In the genomic region with DNA sequence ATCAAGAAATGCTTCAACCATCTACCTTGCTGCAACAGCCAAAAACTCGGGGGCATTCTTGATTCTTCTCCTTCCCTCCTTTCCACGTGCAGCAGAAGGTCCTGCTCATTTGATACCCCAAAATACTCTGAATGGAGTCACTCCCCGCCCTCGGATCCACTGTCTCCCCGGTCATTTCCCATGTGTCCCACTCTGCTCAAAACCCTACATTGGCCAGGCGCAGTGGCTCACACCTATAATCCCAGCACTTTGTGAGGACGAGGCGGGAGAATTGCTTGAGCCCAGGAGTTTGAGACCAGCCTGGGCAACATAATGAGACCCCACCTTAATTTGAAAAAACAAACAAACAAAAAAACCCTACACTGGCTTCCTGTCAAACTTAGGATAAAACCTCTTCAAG, we compare ENCODE assay signal across 16 cellular contexts. TPM values are rescaled to one million over a fixed set of nuclear protein-coding genes. Genes with fewer than 3 reads are reported as not detected.
DNase-seq lines count a peak whose midpoint lies in the region; ATAC-seq, FAIRE-seq and TF ChIP-seq lines count a peak whose summit lies in the region.
"Had no signal": no experiment of that assay in that cellular context is flagged by ENCODE, and none has a peak within 500 bp of the region (broad histone marks: within the 10 kb centered on the region; RNA-seq: fewer than 3 reads in every experiment).

No MANE protein-coding gene starts in this region.

- no peak overlapping the region for H3K4me2 ChIP-seq in K562 (ENCODE audit: insufficient read depth, low read length)

- DNase-seq in cardiac septum (ENCODE audit: low spot score) (peak; percentile 59), right cardiac atrium (no peak), K562 (ENCODE audit: extremely low read depth in 1 of 4, low spot score in 3 of 4) (no peak)
- no peak for DNase-seq in stimulated activated CD4-positive, alpha-beta T cell treated with anti-CD3 and anti-CD28 coated beads, Interleukin-12 subunit alpha, Interleukin-12 subunit beta, amount 100 ng/mL, for 4 hours
- DNase-seq: KBM-7, NCI-H1048, NCI-H146, NCI-H2107, NCI-H345 had no signal

- H3K79me2 ChIP-seq in K562 (ENCODE audit: control insufficient read depth, insufficient read depth, low read length), result no peaks in the 10 kb centered on the region

- H3K4me1 ChIP-seq in right cardiac atrium (ENCODE audit: control insufficient read depth, insufficient read depth, low read length) (no peaks in the 10 kb centered on the region), K562 (replicated peaks in 1 of 2; ENCODE audit: control insufficient read depth in 2 of 2, insufficient read depth in 2 of 2, low read length in 2 of 2) (peaks cover 0 to 11% of the 10 kb centered on the region in 2 experiments; a peak in 4 of 5 replicates), mucosa of rectum (ENCODE audit: control insufficient read depth in 2 of 2, insufficient read depth in 2 of 2, low read length in 2 of 2) (peaks cover 36 to 47% of the 10 kb centered on the region in 2 donors)

- ATAC-seq in right cardiac atrium (no peak), K562 (no peak), GM18502 (IDR thresholded peaks at IDR 0.05; ENCODE audit: poor library complexity, unreplicated experiment) (no peak), GM21723 (IDR thresholded peaks at IDR 0.05; ENCODE audit: unreplicated experiment) (no peak)
- ATAC-seq: Right ventricle myocardium inferior had no signal

- BruUV-seq in K562 (replicated peaks; lab: Mats Ljungman, UMichigan), result no TSS peak

- H3K4me3 ChIP-seq in right cardiac atrium (ENCODE audit: low read length), result no peak overlapping the region
- H3K4me3 ChIP-seq in K562, result no peak overlapping the region
- H3K4me3 ChIP-seq in mucosa of rectum (ENCODE audit: low read length in 2 of 2), result peak overlapping the region in 1 of 2 donors; percentile 42

- FAIRE-seq in K562 (lab: Jason Lieb, UNC), result no peak

- 84% methylated on average over 8 of the region's 8 CpGs for WGBS in right cardiac atrium
- 10% methylated on average over 8 of the region's 8 CpGs for WGBS in K562 (ENCODE audit: insufficient coverage, low coverage, missing lambda C conversion rate)

- in situ Hi-C loops in K562 (cut with MboI), result no loop called here

- POLR2A ChIA-PET in K562 (lab: Yijun Ruan, JAX), result no interaction called here

- CTCF ChIA-PET in K562 (lab: Yijun Ruan, JAX; ENCODE audit: low intra/inter-chr PET ratio), result no interaction called here

- TF ChIP-seq RAD21 in K562 (CRISPR knock-in tag; conservative IDR thresholded peaks at IDR 0.05 in 1 of 2, IDR thresholded peaks at IDR 0.05 in 1 of 2), result no peak

- TF ChIP-seq EP300 in K562 (IDR thresholded peaks at IDR 0.05; ENCODE audit: low read length), result no peak

- no peaks in the 10 kb centered on the region for H3K9me3 ChIP-seq in right cardiac atrium (ENCODE audit: control insufficient read depth, low read length)
- no peaks in the 10 kb centered on the region for H3K9me3 ChIP-seq in K562 (replicated peaks; ENCODE audit: control insufficient read depth, insufficient read depth, low read depth, low read length)
- H3K9me3 ChIP-seq in mucosa of rectum (ENCODE audit: control insufficient read depth in 2 of 2, low read length in 2 of 2), result no peaks in the 10 kb centered on the region

- intact Hi-C loops in cardiac septum (cut with DNase I), result no loop called here
- intact Hi-C loops in right cardiac atrium (cut with DNase I), result no loop called here
- intact Hi-C loops in K562 (cut with micrococcal nuclease), result no loop called here

- peak overlapping the region; percentile 6; the same call in 1 of the 2 replicates for H2AFZ ChIP-seq in K562 (ENCODE audit: low read depth, low read length)

- TF ChIP-seq CTCF in K562 (IDR thresholded peaks at IDR 0.05 in 2 of 3, conservative IDR thresholded peaks at IDR 0.05 in 1 of 3; ENCODE audit: insufficient read depth in 2 of 3, low read depth in 1 of 3, low read length in 3 of 3), result no peak

- H3K27ac ChIP-seq in right cardiac atrium (ENCODE audit: low read length), result no peak overlapping the region
- H3K27ac ChIP-seq in K562 (ENCODE audit: extremely low read depth, low read depth, low read length), result no peak overlapping the region
- peak overlapping the region; percentile 79 to 82 for H3K27ac ChIP-seq in mucosa of rectum (ENCODE audit: low read depth in 2 of 2, low read length in 2 of 2)

- H3K36me3 ChIP-seq in K562 (ENCODE audit: control insufficient read depth, insufficient read depth, low read length) (no peaks in the 10 kb centered on the region), mucosa of rectum (ENCODE audit: control insufficient read depth in 2 of 2, insufficient read depth in 2 of 2, low read length in 2 of 2) (no peaks in the 10 kb centered on the region)

- no peaks in the 10 kb centered on the region for H3K9me1 ChIP-seq in K562 (ENCODE audit: control insufficient read depth, insufficient read depth, low read length)

- H3K27me3 ChIP-seq in right cardiac atrium (ENCODE audit: control insufficient read depth, insufficient read depth) (no peaks in the 10 kb centered on the region), K562 (ENCODE audit: control insufficient read depth in 2 of 2, insufficient read depth in 2 of 2, low read length in 2 of 2) (peaks cover 20 to 64% of the 10 kb centered on the region in 2 experiments; a peak in 4 of 5 replicates), mucosa of rectum (ENCODE audit: control insufficient read depth in 2 of 2, insufficient read depth in 2 of 2, low read length in 2 of 2) (no peaks in the 10 kb centered on the region)

- TF ChIP-seq POLR2A in K562 (conservative IDR thresholded peaks at IDR 0.05), result no peak

- H3K9ac ChIP-seq in K562 (ENCODE audit: insufficient read depth in 1 of 2, low read depth in 2 of 2, low read length in 2 of 2) (no peak overlapping the region), mucosa of rectum (ENCODE audit: low read depth in 1 of 2, low read length in 2 of 2) (no peak overlapping the region)

- peaks cover 13% of the 10 kb centered on the region; the same call in 1 of the 2 replicates for H4K20me1 ChIP-seq in K562 (replicated peaks; ENCODE audit: control insufficient read depth, insufficient read depth, low read length)

TF ChIP-seq in K562, 482 proteins besides CTCF, POLR2A, EP300 and RAD21 (continues in another document):
- no peak for TF ChIP-seq RBM14 (IDR thresholded peaks at IDR 0.05; ENCODE audit: borderline replicate concordance, insufficient read depth, low read depth, low read length)

RNA-seq across cellular contexts. Expression of gene SLC13A2, which starts 2.6 kb away (rescaled TPM):
- total RNA-seq in cardiac septum (not detected), right cardiac atrium (not detected), K562 (2014; rRNA removed) (not detected in 2 replicates), K562 (2014; rRNA removed; fragmentation: Illumina TruSeq; extraction: Trizol) (not detected in 2 replicates), K562 (2015; rRNA removed; fragmentation: Illumina TruSeq; extraction: Trizol) (not detected in 2 replicates), K562 (2021) (0.13 TPM in 1 of 2 replicates, not detected in the other)
- polyA plus RNA-seq in right cardiac atrium (not detected), K562 (2011; rRNA removed) (not detected in 2 replicates), K562 (2014; fragmentation: Illumina TruSeq; extraction: Trizol) (not detected in 2 replicates), K562 (2014; fragmentation: Nextera tagmentation; extraction: Ambion mirVana) (not detected), K562 (2014; rRNA removed) (not detected in 2 replicates)
- total RNA-seq in K562 (2011; cell fraction: chromatin; rRNA removed; ENCODE audit: low replicate concordance), result not detected in 2 replicates
- not detected in 2 replicates for total RNA-seq in K562 (2011; cell fraction: nucleolus; rRNA removed)
- not detected in 2 replicates for total RNA-seq in K562 (2011; cell fraction: nucleoplasm; rRNA removed)
- not detected in 2 replicates for polyA plus RNA-seq in K562 (2011; cell fraction: cytosol; rRNA removed)
- polyA plus RNA-seq in K562 (2011; cell fraction: nucleus; rRNA removed), result not detected in 2 replicates
- polyA plus RNA-seq in K562 (2012), result not detected in 2 replicates
- not detected in 2 replicates for polyA minus RNA-seq in K562 (2011; rRNA and poly(A)+ RNA removed)
- not detected in 2 replicates for polyA minus RNA-seq in K562 (2011; cell fraction: cytosol; rRNA and poly(A)+ RNA removed)
- polyA minus RNA-seq in K562 (2011; cell fraction: nucleus; rRNA and poly(A)+ RNA removed), result not detected in 2 replicates
- total RNA-seq: H4, Right ventricle myocardium inferior had no signal
- polyA plus RNA-seq: AG04450, BJ had no signal

RNA-seq across cellular contexts. Expression of gene FOXN1, which starts 30.1 kb away (rescaled TPM):
- total RNA-seq in cardiac septum (not detected), right cardiac atrium (not detected), K562 (2014; rRNA removed) (not detected in 2 replicates), K562 (2014; rRNA removed; fragmentation: Illumina TruSeq; extraction: Trizol) (not detected in 2 replicates), K562 (2015; rRNA removed; fragmentation: Illumina TruSeq; extraction: Trizol) (not detected in 2 replicates), K562 (2021) (not detected in 2 replicates)
- polyA plus RNA-seq in right cardiac atrium (not detected), K562 (2011; rRNA removed) (not detected in 2 replicates), K562 (2014; fragmentation: Illumina TruSeq; extraction: Trizol) (not detected in 2 replicates), K562 (2014; fragmentation: Nextera tagmentation; extraction: Ambion mirVana) (not detected), K562 (2014; rRNA removed) (not detected in 2 replicates)
- not detected in 2 replicates for total RNA-seq in K562 (2011; cell fraction: chromatin; rRNA removed; ENCODE audit: low replicate concordance)
- total RNA-seq in K562 (2011; cell fraction: nucleolus; rRNA removed), result not detected in 2 replicates
- not detected in 2 replicates for total RNA-seq in K562 (2011; cell fraction: nucleoplasm; rRNA removed)
- polyA plus RNA-seq in K562 (2011; cell fraction: cytosol; rRNA removed), result not detected in 2 replicates
- polyA plus RNA-seq in K562 (2011; cell fraction: nucleus; rRNA removed), result not detected in 2 replicates
- not detected in 2 replicates for polyA plus RNA-seq in K562 (2012)
- not detected in 2 replicates for polyA minus RNA-seq in K562 (2011; rRNA and poly(A)+ RNA removed)
- not detected in 2 replicates for polyA minus RNA-seq in K562 (2011; cell fraction: cytosol; rRNA and poly(A)+ RNA removed)
- polyA minus RNA-seq in K562 (2011; cell fraction: nucleus; rRNA and poly(A)+ RNA removed), result not detected in 2 replicates
- total RNA-seq: H4, Right ventricle myocardium inferior had no signal
- polyA plus RNA-seq: AG04450, BJ had no signal

Comparison
In these comparisons a context has a peak if more than half of its experiments do, and no peak if none do; other contexts are left out.
1. H3K27ac ChIP-seq: peak in mucosa of rectum (2 of 2); none in right cardiac atrium (single experiment) and K562 (single experiment).